20 cellular contexts compared by ENCODE assay signal in the genomic region with DNA sequence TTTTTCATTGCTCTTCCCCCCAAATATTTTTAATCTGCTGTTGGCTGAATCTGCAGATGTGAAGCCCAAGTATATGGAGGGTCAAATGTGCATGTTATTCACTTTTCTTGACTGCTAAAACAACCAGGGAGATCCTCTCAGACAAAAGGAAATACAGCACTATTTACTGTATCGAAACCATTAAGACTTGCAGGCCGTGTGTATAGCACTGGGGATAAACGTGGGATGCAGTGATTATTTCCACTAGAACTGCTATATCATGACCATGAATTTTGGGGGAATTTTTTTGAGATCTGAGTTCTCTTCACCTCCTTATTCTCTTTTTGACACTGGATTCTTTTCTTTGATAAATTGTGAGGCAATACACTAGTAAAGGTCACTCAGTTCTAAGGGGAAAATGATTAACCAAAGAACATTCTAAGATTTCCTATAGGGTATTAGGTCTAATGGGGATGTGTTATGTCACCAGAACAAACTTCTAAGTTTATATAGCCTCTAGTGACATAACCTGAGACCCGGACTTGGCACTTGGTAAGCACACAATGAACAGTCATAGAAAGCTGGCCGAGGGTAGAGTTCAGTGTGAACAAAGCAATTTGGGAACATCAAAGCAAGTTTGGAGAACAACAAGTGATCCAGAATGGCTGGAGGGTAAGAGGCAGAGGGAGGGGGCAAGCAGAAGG. TPM values are rescaled to one million over a fixed set of nuclear protein-coding genes. Genes with fewer than 3 reads are reported as not detected.
DNase-seq lines count a peak whose midpoint lies in the region; ATAC-seq, FAIRE-seq and TF ChIP-seq lines count a peak whose summit lies in the region.
"Had no signal": no experiment of that assay in that cellular context is flagged by ENCODE, and none has a peak within 500 bp of the region (broad histone marks: within the 10 kb centered on the region; RNA-seq: fewer than 3 reads in every experiment).

No MANE protein-coding gene starts in this region.

- POLR2A ChIA-PET in WTC11 (lab: Charles Lee): no interaction called here

- no peaks in the 10 kb centered on the region for H3K27me3 ChIP-seq in small intestine (ENCODE audit: control insufficient read depth in 2 of 2, insufficient read depth in 2 of 2, low read length in 2 of 2)
- H3K27me3 ChIP-seq: BE2C had no signal

- ATAC-seq in WTC11: no peak
- ATAC-seq in left lobe of liver: peak; percentile 54
- ATAC-seq in GM18517 (IDR thresholded peaks at IDR 0.05; ENCODE audit: unreplicated experiment): no peak
- ATAC-seq: HCT116 had no signal

- H3K27ac ChIP-seq in small intestine (ENCODE audit: low read depth in 1 of 2, low read length in 1 of 2): peak overlapping the region in 1 of 2 donors; percentile 32
- H3K27ac ChIP-seq: C4-2B, GM23248 had no signal

- no peaks in the 10 kb centered on the region for H3K27me3 Mint-ChIP-seq in Calu3 (ENCODE audit: unreplicated experiment)
- peaks cover 8% of the 10 kb centered on the region; the same call in 1 of the 2 replicates for H3K27me3 Mint-ChIP-seq in WTC11 (ENCODE audit: low read depth)

- peaks cover 30% of the 10 kb centered on the region for H3K36me3 Mint-ChIP-seq in Calu3 (ENCODE audit: insufficient read depth, unreplicated experiment)
- peaks cover 10% of the 10 kb centered on the region for H3K36me3 Mint-ChIP-seq in WTC11

- no peak overlapping the region for H3K4me3 ChIP-seq in small intestine (ENCODE audit: low read depth in 1 of 2, low read length in 2 of 2)
- H3K4me3 ChIP-seq: GM23248 had no signal

- peaks cover 16% of the 10 kb centered on the region for H3K9me3 Mint-ChIP-seq in Calu3 (ENCODE audit: low read depth, unreplicated experiment)
- peaks cover 46% of the 10 kb centered on the region for H3K9me3 Mint-ChIP-seq in WTC11

- 19 to 51% (median 31%) methylated on average over 5 of the region's 5 CpGs for WGBS in small intestine, 3 donors

- peak overlapping the region; percentile 19 for H3K27ac Mint-ChIP-seq in Calu3 (ENCODE audit: unreplicated experiment)
- H3K27ac Mint-ChIP-seq in WTC11: no peak overlapping the region

- FAIRE-seq in small intestine (lab: Jason Lieb, UNC): no peak
- FAIRE-seq: A204.1, D721Med, G401.6, H54 had no signal

- no TSS peak for BruUV-seq in Calu3 (replicated peaks; lab: Mats Ljungman, UMichigan)

- CTCF ChIA-PET in Calu3 (lab: Charles Lee) (no interaction called here), WTC11 (lab: Charles Lee) (no interaction called here)

- TF ChIP-seq CTCF in Calu3 (IDR thresholded peaks at IDR 0.05; ENCODE audit: unreplicated experiment) (no peak), WTC11 (IDR thresholded peaks at IDR 0.05) (no peak)

- no peak for DNase-seq in Calu3
- no peak for DNase-seq in WTC11 (ENCODE audit: low spot score)
- DNase-seq in left lobe of liver (ENCODE audit: low spot score): peak; percentile 75
- peak; percentile 76 for DNase-seq in small intestine
- DNase-seq in SIG-M5 (lab: John Stamatoyannopoulos, UW): no peak
- no peak for DNase-seq in NCI-H1417 treated with DMSO at 0.1 percent for 48 hours (lab: John Stamatoyannopoulos, UW)
- DNase-seq: BE2C; CD4-positive, alpha-beta memory T cell; DMS153; DMS79 treated with DMSO at 0.1 percent for 48 hours; EL; GM23248 had no signal

- no peaks in the 10 kb centered on the region for H3K4me1 ChIP-seq in small intestine (ENCODE audit: control insufficient read depth in 2 of 2, insufficient read depth in 1 of 2, low read depth in 1 of 2, low read length in 1 of 2)
- H3K4me1 ChIP-seq: BE2C had no signal

- peaks cover 1% of the 10 kb centered on the region for H3K9me3 ChIP-seq in small intestine (ENCODE audit: control insufficient read depth, low read depth)
- H3K9me3 ChIP-seq: BE2C had no signal

- intact Hi-C loops in Calu3 (cut with micrococcal nuclease; ENCODE audit: unreplicated experiment): no loop called here

- H3K36me3 ChIP-seq in small intestine (ENCODE audit: control insufficient read depth in 2 of 2, insufficient read depth in 2 of 2, low read length in 2 of 2): peaks cover 0 to 3% of the 10 kb centered on the region in 2 donors
- H3K36me3 ChIP-seq: BE2C had no signal

- no peak overlapping the region for H3K4me3 Mint-ChIP-seq in Calu3 (ENCODE audit: low read depth, unreplicated experiment)
- no peak overlapping the region for H3K4me3 Mint-ChIP-seq in WTC11
- H3K4me3 Mint-ChIP-seq: CD4-positive, alpha-beta memory T cell had no signal

- peaks cover 24% of the 10 kb centered on the region for H3K4me1 Mint-ChIP-seq in Calu3 (ENCODE audit: low read depth, unreplicated experiment)
- no peaks in the 10 kb centered on the region for H3K4me1 Mint-ChIP-seq in WTC11
- H3K4me1 Mint-ChIP-seq: CD4-positive, alpha-beta memory T cell had no signal

TF ChIP-seq in WTC11, 78 proteins besides CTCF, POLR2A, EP300 and RAD21:
- no peak for TF ChIP-seq TEAD1 (CRISPR knock-in tag; IDR thresholded peaks at IDR 0.05)
- TF ChIP-seq ZNF263 (CRISPR knock-in tag; IDR thresholded peaks at IDR 0.05; ENCODE audit: low read depth): no peak
- no peak for TF ChIP-seq PRRX2 (CRISPR knock-in tag; IDR thresholded peaks at IDR 0.05)
- peak; percentile 58; the same call in 1 of the 2 replicates for TF ChIP-seq GABPB1 (CRISPR knock-in tag; IDR thresholded peaks at IDR 0.05)
- no peak for TF ChIP-seq IRF2 (CRISPR knock-in tag; IDR thresholded peaks at IDR 0.05; ENCODE audit: borderline replicate concordance, low read depth)
- TF ChIP-seq FOXP1 (CRISPR knock-in tag; IDR thresholded peaks at IDR 0.05; ENCODE audit: borderline replicate concordance): no peak
- TF ChIP-seq, protein P1, sequence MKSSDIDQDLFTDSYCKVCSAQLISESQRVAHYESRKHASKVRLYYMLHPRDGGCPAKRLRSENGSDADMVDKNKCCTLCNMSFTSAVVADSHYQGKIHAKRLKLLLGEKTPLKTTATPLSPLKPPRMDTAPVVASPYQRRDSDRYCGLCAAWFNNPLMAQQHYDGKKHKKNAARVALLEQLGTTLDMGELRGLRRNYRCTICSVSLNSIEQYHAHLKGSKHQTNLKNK (CRISPR knock-in tag; IDR thresholded peaks at IDR 0.05): no peak
- no peak for TF ChIP-seq OVOL2 (CRISPR knock-in tag; IDR thresholded peaks at IDR 0.05; ENCODE audit: borderline replicate concordance)
TF ChIP-seq in WTC11: peak in this region for 1.

RNA-seq across cellular contexts. Expression of a gene that starts 14.9 kb away (rescaled TPM):
- total RNA-seq in Calu3 (2022): 26.7 and 43.9 TPM in 2 replicates
- total RNA-seq in WTC11 (2021): 0.11 TPM in 1 of 3 replicates, not detected in the others
- 152 TPM for total RNA-seq in left lobe of liver
- polyA plus RNA-seq in small intestine: 10 to 100 TPM; 25.9 to 78.9 (median 30.0) TPM
- total RNA-seq: CD4-positive, alpha-beta memory T cell; GM23248 had no signal
- polyA plus RNA-seq: AG04450; CD4-positive, alpha-beta memory T cell; GM23248 had no signal

RNA-seq across cellular contexts. Expression of a gene that starts 16.4 kb away (rescaled TPM):
- 5.9 and 6.0 TPM in 2 replicates for total RNA-seq in Calu3 (2022)
- total RNA-seq in WTC11 (2021): not detected in 3 replicates
- 52.8 TPM for total RNA-seq in left lobe of liver
- 1 to 10 TPM in 2 of 3 donors, under 1 TPM in 1; 0.24 to 6.8 (median 5.1) TPM for polyA plus RNA-seq in small intestine
- total RNA-seq: CD4-positive, alpha-beta memory T cell; GM23248 had no signal
- polyA plus RNA-seq: AG04450; CD4-positive, alpha-beta memory T cell; GM23248 had no signal

RNA-seq across cellular contexts. Expression of a gene that starts 26.7 kb away (rescaled TPM):
- total RNA-seq in Calu3 (2022): 6.1 TPM in 2 replicates
- 0.14 to 0.22 TPM in 2 of 3 replicates, not detected in the other for total RNA-seq in WTC11 (2021)
- 454 TPM for total RNA-seq in left lobe of liver
- polyA plus RNA-seq in small intestine: 1 to 10 TPM in 1 of 3 donors, under 1 TPM in 1, not detected in 1; 0.66 to 7.3 TPM
- total RNA-seq: CD4-positive, alpha-beta memory T cell; GM23248 had no signal
- polyA plus RNA-seq: AG04450; CD4-positive, alpha-beta memory T cell; GM23248 had no signal

RNA-seq across cellular contexts. Expression of a gene that starts 32.5 kb away (rescaled TPM):
- total RNA-seq in Calu3 (2022) (7.1 and 7.3 TPM in 2 replicates), WTC11 (2021) (not detected in 3 replicates), left lobe of liver (4.6 TPM)
- polyA plus RNA-seq in small intestine: 10 to 100 TPM in 1 of 3 donors, under 1 TPM in 1, not detected in 1; 0.48 to 15.4 TPM
- total RNA-seq: CD4-positive, alpha-beta memory T cell; GM23248 had no signal
- polyA plus RNA-seq: AG04450; CD4-positive, alpha-beta memory T cell; GM23248 had no signal

RNA-seq across cellular contexts. Expression of a gene that starts 32.9 kb away (rescaled TPM):
- total RNA-seq in Calu3 (2022) (0.33 and 0.76 TPM in 2 replicates), WTC11 (2021) (0.16 TPM in 1 of 3 replicates, not detected in the others), left lobe of liver (6.6 TPM)
- 1 to 10 TPM in 1 of 3 donors, under 1 TPM in 2; 0.19 to 1.6 (median 0.54) TPM for polyA plus RNA-seq in small intestine
- total RNA-seq: CD4-positive, alpha-beta memory T cell; GM23248 had no signal
- polyA plus RNA-seq: AG04450; CD4-positive, alpha-beta memory T cell; GM23248 had no signal

Comparison
In these comparisons a context has a peak if more than half of its experiments do, and no peak if none do; other contexts are left out.
1. DNase-seq: peak in left lobe of liver (single experiment) and small intestine (single experiment); none in Calu3 (single experiment), WTC11 (single experiment), SIG-M5 (single experiment) and NCI-H1417 treated with DMSO at 0.1 percent for 48 hours (single experiment).
2. RNA of a gene that starts 14.9 kb away (total RNA-seq): 152 TPM in left lobe of liver (single experiment) and 26.7 to 43.9 TPM in Calu3; 0.11 TPM in WTC11; every median in the first group is over 10 times any median in the second.
3. RNA of a gene that starts 26.7 kb away (total RNA-seq): 454 TPM in left lobe of liver (single experiment); 6.1 TPM in Calu3 and 0.14 to 0.22 TPM in WTC11; every median in the first group is over 10 times any median in the second.